In genomic region chrX:151791961-151792360, GRCh38 we compare ENCODE assay signal across 30 cellular contexts. TPM values are rescaled to one million over a fixed set of nuclear protein-coding genes. Genes with fewer than 3 reads are reported as not detected.
"Had no signal": no experiment of that assay in that cellular context is flagged by ENCODE, and none has a peak within 500 bp of the region (broad histone marks: within the 10 kb centered on the region; RNA-seq: fewer than 3 reads in every experiment).

No MANE protein-coding gene starts in this region.

- H3K4me3 ChIP-seq: stomach, suprapubic skin, testis, thoracic aorta, thyroid gland, tibial artery, tibial nerve, transverse colon, upper lobe of left lung, upper lobe of right lung, uterus had no signal

- H3K27ac ChIP-seq: stomach, suprapubic skin, testis, thoracic aorta, thyroid gland, tibial artery, tibial nerve, transverse colon, upper lobe of left lung, upper lobe of right lung, uterus had no signal

- ATAC-seq: stimulated activated effector memory CD8-positive, alpha-beta T cell treated with anti-CD3 and anti-CD28 coated beads, Interleukin-12 subunit alpha, Interleukin-12 subunit beta, amount 100 ng/mL, for 72 hours; stimulated activated memory B cell treated with anti-CD40 and anti-IgM and Interleukin-4, amounts not matched to agents 10 μg/mL and 1 μg/mL and 100 μg/mL, for 72 hours; stimulated activated naive B cell treated with anti-CD40 and anti-IgM and Interleukin-4, amounts not matched to agents 10 μg/mL and 1 μg/mL and 100 μg/mL, for 72 hours; stimulated activated naive CD8-positive, alpha-beta T cell treated with anti-CD3 and anti-CD28 coated beads, Interleukin-15, amount 100 ng/mL, for 72 hours; stimulated activated naive CD8-positive, alpha-beta T cell treated with anti-CD3 and anti-CD28 coated beads, Interleukin-15, Interleukin-2, amounts not matched to agents 100 U/mL and 50 U/mL, for 24 hours; upper lobe of right lung had no signal

- H3K4me1 ChIP-seq: suprapubic skin, testis, thyroid gland, tibial nerve, transverse colon, upper lobe of left lung, upper lobe of right lung, uterus had no signal

- H3K36me3 ChIP-seq: stomach, suprapubic skin, thoracic aorta, thyroid gland, tibial artery, tibial nerve, transverse colon, upper lobe of left lung, upper lobe of right lung, uterus had no signal

- FAIRE-seq: urothelium cell line had no signal

- DNase-seq: stimulated activated CD4-positive, alpha-beta T cell treated with anti-CD3 and anti-CD28 coated beads, Interleukin-2, amount 100 ng/mL, for 48 hours; stimulated activated CD4-positive, alpha-beta T cell treated with anti-CD3 and anti-CD28 coated beads, Interleukin-4, amount 100 ng/mL, for 1 hour; stimulated activated CD4-positive, alpha-beta T cell treated with anti-CD3 and anti-CD28 coated beads, Interleukin-4, amount 100 ng/mL, for 24 hours; stimulated activated CD4-positive, alpha-beta T cell treated with anti-CD3 and anti-CD28 coated beads, Interleukin-4, amount 100 ng/mL, for 4 hours; stimulated activated CD8-positive, alpha-beta memory T cell treated with anti-CD3 and anti-CD28 coated beads, Interleukin-4, amount 100 ng/mL, for 48 hours; stimulated activated naive B cell treated with anti-CD40 and anti-IgM and Interleukin-4, amounts not matched to agents 10 μg/mL and 1 μg/mL and 100 μg/mL, for 72 hours; stimulated activated naive CD4-positive, alpha-beta T cell; stimulated activated naive CD4-positive, alpha-beta T cell treated with Interleukin-2 at 50 U/mL for 16 hours; stimulated activated naive CD8-positive, alpha-beta T cell treated with anti-CD3 and anti-CD28 coated beads, Interleukin-15, amount 100 ng/mL, for 72 hours; stimulated activated naive CD8-positive, alpha-beta T cell treated with anti-CD3 and anti-CD28 coated beads, Interleukin-15, Interleukin-2, amounts not matched to agents 100 U/mL and 50 U/mL, for 24 hours; stomach; substantia nigra; testis; thyroid gland; tibial artery; transverse colon; trophoblast cell; upper lobe of left lung; upper lobe of right lung; uterus had no signal

- H3K27me3 ChIP-seq: suprapubic skin, testis, thyroid gland, tibial artery, tibial nerve, transverse colon, upper lobe of left lung, upper lobe of right lung, uterus had no signal

- H3K9me3 ChIP-seq: stomach, suprapubic skin, testis, thoracic aorta, thyroid gland, tibial artery, tibial nerve, transverse colon, upper lobe of left lung, upper lobe of right lung, uterus had no signal

RNA-seq across cellular contexts. Expression of gene CNGA2, which starts 57.4 kb away (rescaled TPM):
- total RNA-seq: stomach, subcutaneous adipose tissue, suprapubic skin, temporal lobe, thoracic aorta, thyroid gland, tibial nerve, transverse colon, upper lobe of left lung, upper lobe of right lung, ureter, urinary bladder, uterus had no signal
- polyA plus RNA-seq: stomach, urinary bladder had no signal
